Comparison of ENCODE assay signal across 1 cellular context in the genomic region with DNA sequence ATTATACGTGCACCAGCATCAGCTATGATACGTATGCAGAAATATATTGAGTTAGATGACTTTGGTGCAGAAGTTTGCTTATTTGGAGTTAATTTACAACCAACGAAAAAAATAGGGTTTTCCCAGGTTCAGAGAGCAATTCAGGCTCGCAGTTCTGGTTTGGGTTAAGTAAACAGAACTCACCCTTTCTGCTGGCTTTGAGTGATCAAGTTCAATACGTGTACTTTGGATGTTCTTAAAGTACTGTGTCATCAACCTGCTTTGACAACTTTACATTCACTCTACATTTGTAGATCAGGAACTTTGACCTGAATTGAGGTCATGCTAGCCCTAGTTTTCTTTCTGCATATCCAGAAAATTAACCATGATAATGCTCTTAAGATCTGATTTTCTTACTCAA.
A peak's percentile ranks its signal among the peaks of the same experiment; 100 is the strongest.
TF ChIP-seq lines count a peak whose summit lies in the region.

No MANE protein-coding gene starts in this region.

TF ChIP-seq in HepG2, 621 proteins besides CTCF, POLR2A, EP300 and RAD21 (continued from another document and continues in another):
- TF ChIP-seq, protein P1, sequence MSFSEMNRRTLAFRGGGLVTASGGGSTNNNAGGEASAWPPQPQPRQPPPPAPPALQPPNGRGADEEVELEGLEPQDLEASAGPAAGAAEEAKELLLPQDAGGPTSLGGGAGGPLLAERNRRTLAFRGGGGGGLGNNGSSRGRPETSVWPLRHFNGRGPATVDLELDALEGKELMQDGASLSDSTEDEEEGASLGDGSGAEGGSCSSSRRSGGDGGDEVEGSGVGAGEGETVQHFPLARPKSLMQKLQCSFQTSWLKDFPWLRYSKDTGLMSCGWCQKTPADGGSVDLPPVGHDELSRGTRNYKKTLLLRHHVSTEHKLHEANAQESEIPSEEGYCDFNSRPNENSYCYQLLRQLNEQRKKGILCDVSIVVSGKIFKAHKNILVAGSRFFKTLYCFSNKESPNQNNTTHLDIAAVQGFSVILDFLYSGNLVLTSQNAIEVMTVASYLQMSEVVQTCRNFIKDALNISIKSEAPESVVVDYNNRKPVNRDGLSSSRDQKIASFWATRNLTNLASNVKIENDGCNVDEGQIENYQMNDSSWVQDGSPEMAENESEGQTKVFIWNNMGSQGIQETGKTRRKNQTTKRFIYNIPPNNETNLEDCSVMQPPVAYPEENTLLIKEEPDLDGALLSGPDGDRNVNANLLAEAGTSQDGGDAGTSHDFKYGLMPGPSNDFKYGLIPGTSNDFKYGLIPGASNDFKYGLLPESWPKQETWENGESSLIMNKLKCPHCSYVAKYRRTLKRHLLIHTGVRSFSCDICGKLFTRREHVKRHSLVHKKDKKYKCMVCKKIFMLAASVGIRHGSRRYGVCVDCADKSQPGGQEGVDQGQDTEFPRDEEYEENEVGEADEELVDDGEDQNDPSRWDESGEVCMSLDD (CRISPR knock-in tag; IDR thresholded peaks at IDR 0.05; ENCODE audit: borderline replicate concordance) = no peak
- TF ChIP-seq, protein P2, sequence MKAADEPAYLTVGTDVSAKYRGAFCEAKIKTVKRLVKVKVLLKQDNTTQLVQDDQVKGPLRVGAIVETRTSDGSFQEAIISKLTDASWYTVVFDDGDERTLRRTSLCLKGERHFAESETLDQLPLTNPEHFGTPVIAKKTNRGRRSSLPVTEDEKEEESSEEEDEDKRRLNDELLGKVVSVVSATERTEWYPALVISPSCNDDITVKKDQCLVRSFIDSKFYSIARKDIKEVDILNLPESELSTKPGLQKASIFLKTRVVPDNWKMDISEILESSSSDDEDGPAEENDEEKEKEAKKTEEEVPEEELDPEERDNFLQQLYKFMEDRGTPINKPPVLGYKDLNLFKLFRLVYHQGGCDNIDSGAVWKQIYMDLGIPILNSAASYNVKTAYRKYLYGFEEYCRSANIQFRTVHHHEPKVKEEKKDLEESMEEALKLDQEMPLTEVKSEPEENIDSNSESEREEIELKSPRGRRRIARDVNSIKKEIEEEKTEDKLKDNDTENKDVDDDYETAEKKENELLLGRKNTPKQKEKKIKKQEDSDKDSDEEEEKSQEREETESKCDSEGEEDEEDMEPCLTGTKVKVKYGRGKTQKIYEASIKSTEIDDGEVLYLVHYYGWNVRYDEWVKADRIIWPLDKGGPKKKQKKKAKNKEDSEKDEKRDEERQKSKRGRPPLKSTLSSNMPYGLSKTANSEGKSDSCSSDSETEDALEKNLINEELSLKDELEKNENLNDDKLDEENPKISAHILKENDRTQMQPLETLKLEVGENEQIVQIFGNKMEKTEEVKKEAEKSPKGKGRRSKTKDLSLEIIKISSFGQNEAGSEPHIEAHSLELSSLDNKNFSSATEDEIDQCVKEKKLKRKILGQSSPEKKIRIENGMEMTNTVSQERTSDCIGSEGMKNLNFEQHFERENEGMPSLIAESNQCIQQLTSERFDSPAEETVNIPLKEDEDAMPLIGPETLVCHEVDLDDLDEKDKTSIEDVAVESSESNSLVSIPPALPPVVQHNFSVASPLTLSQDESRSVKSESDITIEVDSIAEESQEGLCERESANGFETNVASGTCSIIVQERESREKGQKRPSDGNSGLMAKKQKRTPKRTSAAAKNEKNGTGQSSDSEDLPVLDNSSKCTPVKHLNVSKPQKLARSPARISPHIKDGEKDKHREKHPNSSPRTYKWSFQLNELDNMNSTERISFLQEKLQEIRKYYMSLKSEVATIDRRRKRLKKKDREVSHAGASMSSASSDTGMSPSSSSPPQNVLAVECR (CRISPR knock-in tag; IDR thresholded peaks at IDR 0.05; ENCODE audit: borderline replicate concordance) = peak; percentile 19; the same call in 1 of the 2 replicates
- TF ChIP-seq, protein P3, sequence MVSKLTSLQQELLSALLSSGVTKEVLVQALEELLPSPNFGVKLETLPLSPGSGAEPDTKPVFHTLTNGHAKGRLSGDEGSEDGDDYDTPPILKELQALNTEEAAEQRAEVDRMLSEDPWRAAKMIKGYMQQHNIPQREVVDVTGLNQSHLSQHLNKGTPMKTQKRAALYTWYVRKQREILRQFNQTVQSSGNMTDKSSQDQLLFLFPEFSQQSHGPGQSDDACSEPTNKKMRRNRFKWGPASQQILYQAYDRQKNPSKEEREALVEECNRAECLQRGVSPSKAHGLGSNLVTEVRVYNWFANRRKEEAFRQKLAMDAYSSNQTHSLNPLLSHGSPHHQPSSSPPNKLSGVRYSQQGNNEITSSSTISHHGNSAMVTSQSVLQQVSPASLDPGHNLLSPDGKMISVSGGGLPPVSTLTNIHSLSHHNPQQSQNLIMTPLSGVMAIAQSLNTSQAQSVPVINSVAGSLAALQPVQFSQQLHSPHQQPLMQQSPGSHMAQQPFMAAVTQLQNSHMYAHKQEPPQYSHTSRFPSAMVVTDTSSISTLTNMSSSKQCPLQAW (CRISPR knock-in tag; IDR thresholded peaks at IDR 0.05) = peak; percentile 97
- TF ChIP-seq SOX6 (IDR thresholded peaks at IDR 0.05) (no peak), SOX6 (CRISPR knock-in tag; IDR thresholded peaks at IDR 0.05) (peak; percentile 87), XRCC5 (optimal IDR thresholded peaks at IDR 0.05; ENCODE audit: low read length) (no peak), NCOR1 (IDR thresholded peaks at IDR 0.05; ENCODE audit: borderline replicate concordance, low read length) (peak; percentile 91; the same call in 1 of the 2 replicates), SMAD3 (CRISPR knock-in tag; IDR thresholded peaks at IDR 0.05) (peak; percentile 79), ZNF274 (CRISPR knock-in tag; IDR thresholded peaks at IDR 0.05) (no peak), CREB1 (IDR thresholded peaks at IDR 0.05) (peak; percentile 62), CREB1 (CRISPR knock-in tag; IDR thresholded peaks at IDR 0.05) (peak; percentile 74), ISX (CRISPR knock-in tag; conservative IDR thresholded peaks at IDR 0.05) (no peak), NFRKB (IDR thresholded peaks at IDR 0.05) (no peak), NAIF1 (CRISPR knock-in tag; IDR thresholded peaks at IDR 0.05; ENCODE audit: borderline replicate concordance) (no peak), EHMT2 (IDR thresholded peaks at IDR 0.05; ENCODE audit: borderline replicate concordance, low read depth, low read length) (no peak), ELF3 (CRISPR knock-in tag; IDR thresholded peaks at IDR 0.05) (peak; percentile 67)
- TF ChIP-seq, protein P4, sequence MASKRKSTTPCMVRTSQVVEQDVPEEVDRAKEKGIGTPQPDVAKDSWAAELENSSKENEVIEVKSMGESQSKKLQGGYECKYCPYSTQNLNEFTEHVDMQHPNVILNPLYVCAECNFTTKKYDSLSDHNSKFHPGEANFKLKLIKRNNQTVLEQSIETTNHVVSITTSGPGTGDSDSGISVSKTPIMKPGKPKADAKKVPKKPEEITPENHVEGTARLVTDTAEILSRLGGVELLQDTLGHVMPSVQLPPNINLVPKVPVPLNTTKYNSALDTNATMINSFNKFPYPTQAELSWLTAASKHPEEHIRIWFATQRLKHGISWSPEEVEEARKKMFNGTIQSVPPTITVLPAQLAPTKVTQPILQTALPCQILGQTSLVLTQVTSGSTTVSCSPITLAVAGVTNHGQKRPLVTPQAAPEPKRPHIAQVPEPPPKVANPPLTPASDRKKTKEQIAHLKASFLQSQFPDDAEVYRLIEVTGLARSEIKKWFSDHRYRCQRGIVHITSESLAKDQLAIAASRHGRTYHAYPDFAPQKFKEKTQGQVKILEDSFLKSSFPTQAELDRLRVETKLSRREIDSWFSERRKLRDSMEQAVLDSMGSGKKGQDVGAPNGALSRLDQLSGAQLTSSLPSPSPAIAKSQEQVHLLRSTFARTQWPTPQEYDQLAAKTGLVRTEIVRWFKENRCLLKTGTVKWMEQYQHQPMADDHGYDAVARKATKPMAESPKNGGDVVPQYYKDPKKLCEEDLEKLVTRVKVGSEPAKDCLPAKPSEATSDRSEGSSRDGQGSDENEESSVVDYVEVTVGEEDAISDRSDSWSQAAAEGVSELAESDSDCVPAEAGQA (IDR thresholded peaks at IDR 0.05; ENCODE audit: low read depth) = no peak
- TF ChIP-seq, protein P4 (CRISPR knock-in tag; IDR thresholded peaks at IDR 0.05; ENCODE audit: borderline replicate concordance) = no peak
- TF ChIP-seq, protein P5, sequence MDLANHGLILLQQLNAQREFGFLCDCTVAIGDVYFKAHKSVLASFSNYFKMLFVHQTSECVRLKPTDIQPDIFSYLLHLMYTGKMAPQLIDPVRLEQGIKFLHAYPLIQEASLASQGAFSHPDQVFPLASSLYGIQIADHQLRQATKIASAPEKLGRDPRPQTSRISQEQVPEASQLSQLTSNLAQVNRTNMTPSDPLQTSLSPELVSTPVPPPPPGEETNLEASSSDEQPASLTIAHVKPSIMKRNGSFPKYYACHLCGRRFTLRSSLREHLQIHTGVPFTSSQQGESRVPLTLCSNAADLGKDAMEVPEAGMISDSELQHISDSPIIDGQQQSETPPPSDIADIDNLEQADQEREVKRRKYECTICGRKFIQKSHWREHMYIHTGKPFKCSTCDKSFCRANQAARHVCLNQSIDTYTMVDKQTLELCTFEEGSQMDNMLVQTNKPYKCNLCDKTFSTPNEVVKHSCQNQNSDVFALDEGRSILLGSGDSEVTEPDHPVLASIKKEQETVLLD (CRISPR knock-in tag; IDR thresholded peaks at IDR 0.05; ENCODE audit: low read depth) = no peak
- TF ChIP-seq, protein P6, sequence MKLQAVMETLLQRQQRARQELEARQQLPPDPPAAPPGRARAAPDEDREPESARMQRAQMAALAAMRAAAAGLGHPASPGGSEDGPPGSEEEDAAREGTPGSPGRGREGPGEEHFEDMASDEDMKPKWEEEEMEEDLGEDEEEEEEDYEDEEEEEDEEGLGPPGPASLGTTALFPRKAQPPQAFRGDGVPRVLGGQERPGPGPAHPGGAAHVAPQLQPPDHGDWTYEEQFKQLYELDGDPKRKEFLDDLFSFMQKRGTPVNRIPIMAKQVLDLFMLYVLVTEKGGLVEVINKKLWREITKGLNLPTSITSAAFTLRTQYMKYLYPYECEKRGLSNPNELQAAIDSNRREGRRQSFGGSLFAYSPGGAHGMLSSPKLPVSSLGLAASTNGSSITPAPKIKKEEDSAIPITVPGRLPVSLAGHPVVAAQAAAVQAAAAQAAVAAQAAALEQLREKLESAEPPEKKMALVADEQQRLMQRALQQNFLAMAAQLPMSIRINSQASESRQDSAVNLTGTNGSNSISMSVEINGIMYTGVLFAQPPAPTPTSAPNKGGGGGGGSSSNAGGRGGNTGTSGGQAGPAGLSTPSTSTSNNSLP (IDR thresholded peaks at IDR 0.05; ENCODE audit: low read depth, low read length) = peak; percentile 97
- TF ChIP-seq, protein P7, sequence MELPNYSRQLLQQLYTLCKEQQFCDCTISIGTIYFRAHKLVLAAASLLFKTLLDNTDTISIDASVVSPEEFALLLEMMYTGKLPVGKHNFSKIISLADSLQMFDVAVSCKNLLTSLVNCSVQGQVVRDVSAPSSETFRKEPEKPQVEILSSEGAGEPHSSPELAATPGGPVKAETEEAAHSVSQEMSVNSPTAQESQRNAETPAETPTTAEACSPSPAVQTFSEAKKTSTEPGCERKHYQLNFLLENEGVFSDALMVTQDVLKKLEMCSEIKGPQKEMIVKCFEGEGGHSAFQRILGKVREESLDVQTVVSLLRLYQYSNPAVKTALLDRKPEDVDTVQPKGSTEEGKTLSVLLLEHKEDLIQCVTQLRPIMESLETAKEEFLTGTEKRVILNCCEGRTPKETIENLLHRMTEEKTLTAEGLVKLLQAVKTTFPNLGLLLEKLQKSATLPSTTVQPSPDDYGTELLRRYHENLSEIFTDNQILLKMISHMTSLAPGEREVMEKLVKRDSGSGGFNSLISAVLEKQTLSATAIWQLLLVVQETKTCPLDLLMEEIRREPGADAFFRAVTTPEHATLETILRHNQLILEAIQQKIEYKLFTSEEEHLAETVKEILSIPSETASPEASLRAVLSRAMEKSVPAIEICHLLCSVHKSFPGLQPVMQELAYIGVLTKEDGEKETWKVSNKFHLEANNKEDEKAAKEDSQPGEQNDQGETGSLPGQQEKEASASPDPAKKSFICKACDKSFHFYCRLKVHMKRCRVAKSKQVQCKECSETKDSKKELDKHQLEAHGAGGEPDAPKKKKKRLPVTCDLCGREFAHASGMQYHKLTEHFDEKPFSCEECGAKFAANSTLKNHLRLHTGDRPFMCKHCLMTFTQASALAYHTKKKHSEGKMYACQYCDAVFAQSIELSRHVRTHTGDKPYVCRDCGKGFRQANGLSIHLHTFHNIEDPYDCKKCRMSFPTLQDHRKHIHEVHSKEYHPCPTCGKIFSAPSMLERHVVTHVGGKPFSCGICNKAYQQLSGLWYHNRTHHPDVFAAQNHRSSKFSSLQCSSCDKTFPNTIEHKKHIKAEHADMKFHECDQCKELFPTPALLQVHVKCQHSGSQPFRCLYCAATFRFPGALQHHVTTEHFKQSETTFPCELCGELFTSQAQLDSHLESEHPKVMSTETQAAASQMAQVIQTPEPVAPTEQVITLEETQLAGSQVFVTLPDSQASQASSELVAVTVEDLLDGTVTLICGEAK (IDR thresholded peaks at IDR 0.05) = no peak
- TF ChIP-seq, protein P7 (CRISPR knock-in tag; IDR thresholded peaks at IDR 0.05) = no peak; the same call in 1 of the 2 replicates
